In the genomic region with DNA sequence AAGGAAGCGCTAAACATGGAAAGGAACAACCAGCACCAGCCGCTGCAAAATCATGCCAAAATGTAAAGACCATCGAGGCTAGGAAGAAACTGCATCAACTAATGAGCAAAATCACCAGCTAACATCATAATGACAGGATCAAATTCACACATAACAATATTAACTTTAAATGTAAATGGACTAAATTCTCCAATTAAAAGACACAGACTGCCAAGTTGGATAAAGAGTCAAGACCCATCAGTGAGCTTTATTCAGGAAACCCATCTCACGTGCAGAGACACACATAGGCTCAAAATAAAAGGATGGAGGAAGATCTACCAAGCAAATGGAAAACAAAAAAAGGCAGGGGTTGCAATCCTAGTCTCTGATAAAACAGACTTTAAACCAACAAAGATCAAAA, we compare ENCODE assay signal across 4 cellular contexts. TPM values are rescaled to one million over a fixed set of nuclear protein-coding genes. Genes with fewer than 3 reads are reported as not detected.
"Had no signal": no experiment of that assay in that cellular context is flagged by ENCODE, and none has a peak within 500 bp of the region (broad histone marks: within the 10 kb centered on the region; RNA-seq: fewer than 3 reads in every experiment).

No MANE protein-coding gene starts in this region.

RNA-seq across cellular contexts. Expression of gene KCNQ5, which starts 49.9 kb away (rescaled TPM):
- total RNA-seq: left lobe of liver, left ventricle myocardium superior, lung microvascular endothelial cell, mesenteric fat pad had no signal
